1 cellular context compared by ENCODE assay signal in genomic region chr5:128378196-128378595, GRCh38.
TF ChIP-seq lines count a peak whose summit lies in the region.

No MANE protein-coding gene starts in this region.

TF ChIP-seq in GM23338, 12 proteins besides CTCF, POLR2A, EP300 and RAD21 (continued from another document):
- TF ChIP-seq, protein P1, sequence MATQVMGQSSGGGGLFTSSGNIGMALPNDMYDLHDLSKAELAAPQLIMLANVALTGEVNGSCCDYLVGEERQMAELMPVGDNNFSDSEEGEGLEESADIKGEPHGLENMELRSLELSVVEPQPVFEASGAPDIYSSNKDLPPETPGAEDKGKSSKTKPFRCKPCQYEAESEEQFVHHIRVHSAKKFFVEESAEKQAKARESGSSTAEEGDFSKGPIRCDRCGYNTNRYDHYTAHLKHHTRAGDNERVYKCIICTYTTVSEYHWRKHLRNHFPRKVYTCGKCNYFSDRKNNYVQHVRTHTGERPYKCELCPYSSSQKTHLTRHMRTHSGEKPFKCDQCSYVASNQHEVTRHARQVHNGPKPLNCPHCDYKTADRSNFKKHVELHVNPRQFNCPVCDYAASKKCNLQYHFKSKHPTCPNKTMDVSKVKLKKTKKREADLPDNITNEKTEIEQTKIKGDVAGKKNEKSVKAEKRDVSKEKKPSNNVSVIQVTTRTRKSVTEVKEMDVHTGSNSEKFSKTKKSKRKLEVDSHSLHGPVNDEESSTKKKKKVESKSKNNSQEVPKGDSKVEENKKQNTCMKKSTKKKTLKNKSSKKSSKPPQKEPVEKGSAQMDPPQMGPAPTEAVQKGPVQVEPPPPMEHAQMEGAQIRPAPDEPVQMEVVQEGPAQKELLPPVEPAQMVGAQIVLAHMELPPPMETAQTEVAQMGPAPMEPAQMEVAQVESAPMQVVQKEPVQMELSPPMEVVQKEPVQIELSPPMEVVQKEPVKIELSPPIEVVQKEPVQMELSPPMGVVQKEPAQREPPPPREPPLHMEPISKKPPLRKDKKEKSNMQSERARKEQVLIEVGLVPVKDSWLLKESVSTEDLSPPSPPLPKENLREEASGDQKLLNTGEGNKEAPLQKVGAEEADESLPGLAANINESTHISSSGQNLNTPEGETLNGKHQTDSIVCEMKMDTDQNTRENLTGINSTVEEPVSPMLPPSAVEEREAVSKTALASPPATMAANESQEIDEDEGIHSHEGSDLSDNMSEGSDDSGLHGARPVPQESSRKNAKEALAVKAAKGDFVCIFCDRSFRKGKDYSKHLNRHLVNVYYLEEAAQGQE (IDR thresholded peaks at IDR 0.05; ENCODE audit: unreplicated experiment), result no peak
- TF ChIP-seq EZH2phosphoT487 (IDR thresholded peaks at IDR 0.05; ENCODE audit: unreplicated experiment) (no peak), ETS1 (IDR thresholded peaks at IDR 0.05) (no peak), ZNF114 (CRISPR knock-in tag; IDR thresholded peaks at IDR 0.05) (no peak), NANOG (IDR thresholded peaks at IDR 0.05; ENCODE audit: borderline replicate concordance) (no peak), ZNF331 (CRISPR knock-in tag; IDR thresholded peaks at IDR 0.05; ENCODE audit: low read depth) (no peak), ZNF462 (CRISPR knock-in tag; IDR thresholded peaks at IDR 0.05) (no peak)
